In the genomic region with DNA sequence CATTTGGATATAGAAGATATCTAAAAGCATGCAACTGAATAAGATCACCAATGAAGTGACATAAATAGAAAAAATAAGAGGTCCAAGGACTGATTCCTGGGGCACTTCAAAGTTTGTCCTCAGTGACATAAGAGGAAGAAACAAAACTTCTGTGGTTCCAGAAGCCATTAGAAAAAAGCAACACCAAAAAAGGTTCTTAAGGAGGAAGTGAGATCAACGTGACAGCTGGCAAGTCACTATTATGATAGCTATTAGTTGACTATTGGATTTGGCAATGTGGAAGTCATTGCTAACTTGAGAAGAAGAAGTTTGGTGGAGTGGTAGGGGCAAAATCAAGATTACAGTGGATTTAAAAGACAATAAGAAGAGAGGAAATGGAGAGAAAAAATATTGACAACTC, we compare ENCODE assay signal across 15 cellular contexts.
"Had no signal": no experiment of that assay in that cellular context is flagged by ENCODE, and none has a peak within 500 bp of the region (broad histone marks: within the 10 kb centered on the region; RNA-seq: fewer than 3 reads in every experiment).

No MANE protein-coding gene starts in this region.

- H3K4me3 ChIP-seq: left lung had no signal

- H3K27ac ChIP-seq: left lung, neutrophil had no signal

- H3K27me3 Mint-ChIP-seq: activated T-helper 17 cell treated with anti-CD3 and anti-CD28 coated beads, Interleukin-2, amount 50 U/mL, for 72 hours; dendritic cell treated with granulocyte-macrophage colony-stimulating factor and Interleukin-4, amounts not matched to agents 40 ng/mL and 50 ng/mL, for 4 days; naive thymus-derived CD8-positive, alpha-beta T cell; stimulated activated memory B cell treated with anti-CD40 and anti-IgM and Interleukin-4, amounts not matched to agents 10 μg/mL and 1 μg/mL and 100 μg/mL, for 72 hours had no signal

- H3K9me3 ChIP-seq: neutrophil had no signal

- H3K4me3 Mint-ChIP-seq: activated T-helper 17 cell treated with anti-CD3 and anti-CD28 coated beads, Interleukin-2, amount 50 U/mL, for 72 hours; dendritic cell treated with granulocyte-macrophage colony-stimulating factor and Interleukin-4, amounts not matched to agents 40 ng/mL and 50 ng/mL, for 4 days; naive thymus-derived CD8-positive, alpha-beta T cell; stimulated activated memory B cell treated with anti-CD40 and anti-IgM and Interleukin-4, amounts not matched to agents 10 μg/mL and 1 μg/mL and 100 μg/mL, for 72 hours had no signal

- H3K4me1 Mint-ChIP-seq: activated T-helper 17 cell treated with anti-CD3 and anti-CD28 coated beads, Interleukin-2, amount 50 U/mL, for 72 hours; naive thymus-derived CD8-positive, alpha-beta T cell; stimulated activated memory B cell treated with anti-CD40 and anti-IgM and Interleukin-4, amounts not matched to agents 10 μg/mL and 1 μg/mL and 100 μg/mL, for 72 hours had no signal

- H3K36me3 Mint-ChIP-seq: naive thymus-derived CD8-positive, alpha-beta T cell; stimulated activated memory B cell treated with anti-CD40 and anti-IgM and Interleukin-4, amounts not matched to agents 10 μg/mL and 1 μg/mL and 100 μg/mL, for 72 hours had no signal

- H3K4me1 ChIP-seq: left lung had no signal

- H3K36me3 ChIP-seq: left lung, neutrophil had no signal

- H3K27ac Mint-ChIP-seq: activated T-helper 17 cell treated with anti-CD3 and anti-CD28 coated beads, Interleukin-2, amount 50 U/mL, for 72 hours; dendritic cell treated with granulocyte-macrophage colony-stimulating factor and Interleukin-4, amounts not matched to agents 40 ng/mL and 50 ng/mL, for 4 days; naive thymus-derived CD8-positive, alpha-beta T cell; stimulated activated memory B cell treated with anti-CD40 and anti-IgM and Interleukin-4, amounts not matched to agents 10 μg/mL and 1 μg/mL and 100 μg/mL, for 72 hours had no signal

- H3K27me3 ChIP-seq: left lung, neutrophil had no signal

- DNase-seq: activated CD4-positive, alpha-beta T cell treated with anti-CD3 and anti-CD28 coated beads, Interleukin-2, amount 50 U/mL, for 4 hours; activated CD4-positive, CD25-positive, alpha-beta regulatory T cell treated with anti-CD3 and anti-CD28 coated beads, Interleukin-2, amount 50 U/mL, for 72 hours; activated naive CD4-positive, alpha-beta T cell treated with Interleukin-2 at 50 U/mL for 16 hours; anterior cingulate cortex; effector memory CD4-positive, alpha-beta T cell; foreskin fibroblast; glutamatergic neuron; kidney; left lung; naive thymus-derived CD8-positive, alpha-beta T cell; stimulated activated CD4-positive, alpha-beta T cell treated with anti-CD3 and anti-CD28 coated beads, Interleukin-2, amount 100 ng/mL, for 24 hours had no signal
